ENCODE assay signal across 13 cellular contexts in genomic region chr17:48615212-48615962, GRCh38. TPM values are rescaled to one million over a fixed set of nuclear protein-coding genes. Genes with fewer than 3 reads are reported as not detected.
DNase-seq lines count a peak whose midpoint lies in the region; ATAC-seq, FAIRE-seq and TF ChIP-seq lines count a peak whose summit lies in the region.
"Had no signal": no experiment of that assay in that cellular context is flagged by ENCODE, and none has a peak within 500 bp of the region (broad histone marks: within the 10 kb centered on the region; RNA-seq: fewer than 3 reads in every experiment).

HOXB8 (minus strand) TSS chr17:48615292; CDS start chr17:48614704, 588 bp downstream.

- peaks cover 50% of the 10 kb centered on the region for H3K4me1 Mint-ChIP-seq in activated CD4-positive, alpha-beta T cell treated with anti-CD3 and anti-CD28 coated beads, Interleukin-2, amount 10 ng/mL, durations not matched to agents 24 days and 14 days
- H3K4me1 Mint-ChIP-seq in activated CD4-positive, alpha-beta memory T cell treated with anti-CD3 and anti-CD28 coated beads for 36 hours (ENCODE audit: low read depth): peaks cover 62% of the 10 kb centered on the region
- H3K4me1 Mint-ChIP-seq in stimulated activated naive B cell treated with anti-CD40 and anti-IgM and Interleukin-4, amounts not matched to agents 10 μg/mL and 1 μg/mL and 100 μg/mL, for 72 hours: peaks cover 36 to 79% of the 10 kb centered on the region in 2 donors

- no peaks in the 10 kb centered on the region for H3K36me3 ChIP-seq in keratinocyte (ENCODE audit: control insufficient read depth in 2 of 2, extremely low read depth in 1 of 2, insufficient read depth in 2 of 2, low read length in 2 of 2)
- H3K36me3 ChIP-seq: BLaER1 had no signal

- POLR2A ChIA-PET in activated CD4-positive, alpha-beta memory T cell treated with anti-CD3 and anti-CD28 coated beads for 36 hours (lab: Charles Lee): interaction anchor here (0.5 kb wide), 1 partner anchor 10 kb away, joined by 3 read pairs; no protein-coding TSS in a partner anchor

- no peaks in the 10 kb centered on the region for H3K9me3 ChIP-seq in keratinocyte (ENCODE audit: control insufficient read depth, low read depth, low read length)

- H3K9ac ChIP-seq in keratinocyte (ENCODE audit: control insufficient read depth, extremely low read depth, insufficient read depth, low read length): no peak within 1 kb of the TSS
- H3K9ac ChIP-seq: BLaER1, KMS-11 had no signal

- peak within 1 kb of the TSS; percentile 75 for H3K27ac Mint-ChIP-seq in activated CD4-positive, alpha-beta T cell treated with anti-CD3 and anti-CD28 coated beads, Interleukin-2, amount 10 ng/mL, durations not matched to agents 24 days and 14 days
- peak within 1 kb of the TSS; percentile 42 for H3K27ac Mint-ChIP-seq in activated CD4-positive, alpha-beta memory T cell treated with anti-CD3 and anti-CD28 coated beads for 36 hours
- H3K27ac Mint-ChIP-seq in stimulated activated naive B cell treated with anti-CD40 and anti-IgM and Interleukin-4, amounts not matched to agents 10 μg/mL and 1 μg/mL and 100 μg/mL, for 72 hours: peak within 1 kb of the TSS; percentile 92

- H3K9me3 Mint-ChIP-seq in activated CD4-positive, alpha-beta T cell treated with anti-CD3 and anti-CD28 coated beads, Interleukin-2, amount 10 ng/mL, durations not matched to agents 24 days and 14 days: no peaks in the 10 kb centered on the region
- H3K9me3 Mint-ChIP-seq in activated CD4-positive, alpha-beta memory T cell treated with anti-CD3 and anti-CD28 coated beads for 36 hours: no peaks in the 10 kb centered on the region
- no peaks in the 10 kb centered on the region for H3K9me3 Mint-ChIP-seq in stimulated activated naive B cell treated with anti-CD40 and anti-IgM and Interleukin-4, amounts not matched to agents 10 μg/mL and 1 μg/mL and 100 μg/mL, for 72 hours

- peaks cover 96% of the 10 kb centered on the region for H3K27me3 ChIP-seq in keratinocyte (ENCODE audit: control insufficient read depth, extremely low read depth, insufficient read depth, low read length)

- no peak for ATAC-seq in stimulated activated naive B cell treated with anti-CD40 and anti-IgM and Interleukin-4, amounts not matched to agents 10 μg/mL and 1 μg/mL and 100 μg/mL, for 72 hours (replicated peaks)
- ATAC-seq in GM21786 (IDR thresholded peaks at IDR 0.05; ENCODE audit: unreplicated experiment): no peak

- H3K4me3 Mint-ChIP-seq in activated CD4-positive, alpha-beta T cell treated with anti-CD3 and anti-CD28 coated beads, Interleukin-2, amount 10 ng/mL, durations not matched to agents 24 days and 14 days: peak within 1 kb of the TSS; percentile 55
- H3K4me3 Mint-ChIP-seq in activated CD4-positive, alpha-beta memory T cell treated with anti-CD3 and anti-CD28 coated beads for 36 hours: peak within 1 kb of the TSS; percentile 20
- H3K4me3 Mint-ChIP-seq in stimulated activated naive B cell treated with anti-CD40 and anti-IgM and Interleukin-4, amounts not matched to agents 10 μg/mL and 1 μg/mL and 100 μg/mL, for 72 hours: peak within 1 kb of the TSS; percentile 76 to 78

- TF ChIP-seq CTCF in keratinocyte (optimal IDR thresholded peaks at IDR 0.05 in 1 of 3, IDR thresholded peaks at IDR 0.05 in 1 of 3, conservative IDR thresholded peaks at IDR 0.05 in 1 of 3; ENCODE audit: extremely low read depth in 1 of 3, insufficient read depth in 2 of 3, low read length in 3 of 3): no peak

- intact Hi-C loops in activated CD4-positive, alpha-beta T cell treated with anti-CD3 and anti-CD28 coated beads, Interleukin-2, amount 10 ng/mL, durations not matched to agents 24 days and 14 days (cut with micrococcal nuclease): loop anchor here (2.0 to 10.0 kb wide), 2 partner anchors 137 to 1349 kb away; partner anchors contain the start of gene DLX4
- intact Hi-C loops in activated CD4-positive, alpha-beta memory T cell treated with anti-CD3 and anti-CD28 coated beads for 36 hours (cut with micrococcal nuclease): loop anchor here (5.0 to 10.0 kb wide), 2 partner anchors 107 to 481 kb away; partner anchors contain the start of genes PRAC1 and PRAC2

- dilution Hi-C loops in keratinocyte (cut with MboI; ENCODE audit: extremely low pct_ligation_motif_present, low sequenced_read_pairs): no loop called here

- H3K27me3 Mint-ChIP-seq in activated CD4-positive, alpha-beta T cell treated with anti-CD3 and anti-CD28 coated beads, Interleukin-2, amount 10 ng/mL, durations not matched to agents 24 days and 14 days: peaks cover 85% of the 10 kb centered on the region
- peaks cover 82% of the 10 kb centered on the region for H3K27me3 Mint-ChIP-seq in activated CD4-positive, alpha-beta memory T cell treated with anti-CD3 and anti-CD28 coated beads for 36 hours
- peaks cover 78 to 96% of the 10 kb centered on the region in 2 donors for H3K27me3 Mint-ChIP-seq in stimulated activated naive B cell treated with anti-CD40 and anti-IgM and Interleukin-4, amounts not matched to agents 10 μg/mL and 1 μg/mL and 100 μg/mL, for 72 hours

- FAIRE-seq in keratinocyte (lab: Jason Lieb, UNC): no peak
- FAIRE-seq: urothelium cell line had no signal

- CTCF ChIA-PET in activated CD4-positive, alpha-beta memory T cell treated with anti-CD3 and anti-CD28 coated beads for 36 hours (lab: Charles Lee): interaction anchor here (0.7 to 4.9 kb wide), 11 partner anchors 9 to 955 kb away, joined by 3 to 22 read pairs (median 3); partner anchors contain the start of gene HOXB5

- no peaks in the 10 kb centered on the region for H4K20me1 ChIP-seq in keratinocyte (ENCODE audit: control insufficient read depth, extremely low read depth, insufficient read depth, low read length)

- H3K27ac ChIP-seq in keratinocyte (ENCODE audit: control insufficient read depth, insufficient read depth, low read length): no peak within 1 kb of the TSS
- H3K27ac ChIP-seq: BLaER1, KMS-11 had no signal

- H3K79me2 ChIP-seq in keratinocyte (ENCODE audit: control insufficient read depth, insufficient read depth, low read length): no peaks in the 10 kb centered on the region

- no peak within 1 kb of the TSS for H2AFZ ChIP-seq in keratinocyte (ENCODE audit: control insufficient read depth, low read length)

- H3K4me2 ChIP-seq in keratinocyte (ENCODE audit: control insufficient read depth, extremely low read depth, insufficient read depth, low read depth, low read length): peak within 1 kb of the TSS; percentile 45
- H3K4me2 ChIP-seq: BLaER1 had no signal

- H3K4me3 ChIP-seq in keratinocyte (ENCODE audit: control insufficient read depth in 2 of 3, extremely low read depth in 1 of 3, insufficient read depth in 2 of 3, low read depth in 1 of 3, low read length in 3 of 3): peak within 1 kb of the TSS in 1 of 3 experiments; percentile 18
- H3K4me3 ChIP-seq: BLaER1 had no signal

- peaks cover 8% of the 10 kb centered on the region for H3K4me1 ChIP-seq in keratinocyte (ENCODE audit: control insufficient read depth, extremely low read depth, insufficient read depth, low read length)
- H3K4me1 ChIP-seq: BLaER1 had no signal

- peaks cover 7% of the 10 kb centered on the region for H3K36me3 Mint-ChIP-seq in activated CD4-positive, alpha-beta T cell treated with anti-CD3 and anti-CD28 coated beads, Interleukin-2, amount 10 ng/mL, durations not matched to agents 24 days and 14 days (ENCODE audit: low read depth)
- no peaks in the 10 kb centered on the region for H3K36me3 Mint-ChIP-seq in activated CD4-positive, alpha-beta memory T cell treated with anti-CD3 and anti-CD28 coated beads for 36 hours
- H3K36me3 Mint-ChIP-seq in stimulated activated naive B cell treated with anti-CD40 and anti-IgM and Interleukin-4, amounts not matched to agents 10 μg/mL and 1 μg/mL and 100 μg/mL, for 72 hours: peaks cover 2 to 7% of the 10 kb centered on the region in 2 donors

- no peak for DNase-seq in activated CD4-positive, alpha-beta T cell treated with anti-CD3 and anti-CD28 coated beads, Interleukin-2, amount 10 ng/mL, durations not matched to agents 24 days and 14 days
- no peak for DNase-seq in activated CD4-positive, alpha-beta T cell treated with anti-CD3 and anti-CD28 coated beads, Interleukin-2, amount 50 U/mL, for 4 hours
- no peak for DNase-seq in activated CD4-positive, alpha-beta memory T cell treated with anti-CD3 and anti-CD28 coated beads for 36 hours
- DNase-seq in keratinocyte (ENCODE audit: low read depth, low spot score) (no peak), midbrain (lab: John Stamatoyannopoulos, UW) (no peak), activated gamma-delta T cell treated with Interleukin-2 at 50 U/mL for 16 hours (no peak)
- no peak for DNase-seq in stimulated activated naive B cell treated with anti-CD40 and anti-IgM and Interleukin-4, amounts not matched to agents 10 μg/mL and 1 μg/mL and 100 μg/mL, for 72 hours
- DNase-seq: activated CD4-positive, alpha-beta T cell treated with anti-CD3 and anti-CD28 coated beads for 1 hour; cortex of kidney had no signal

- H3K9me1 ChIP-seq in keratinocyte (ENCODE audit: control insufficient read depth, extremely low read depth, insufficient read depth, low read length): peaks cover 2% of the 10 kb centered on the region

RNA-seq across cellular contexts. Expression of gene HOXB8, which starts in this region (rescaled TPM):
- not detected in 2 replicates for total RNA-seq in activated CD4-positive, alpha-beta T cell treated with anti-CD3 and anti-CD28 coated beads, Interleukin-2, amount 10 ng/mL, durations not matched to agents 24 days and 14 days
- total RNA-seq in activated CD4-positive, alpha-beta memory T cell treated with anti-CD3 and anti-CD28 coated beads for 36 hours: not detected
- not detected in 3 replicates for polyA plus RNA-seq in keratinocyte
- polyA plus RNA-seq in keratinocyte (2011; ENCODE audit: low read depth): not detected
- not detected in 2 replicates for polyA plus RNA-seq in keratinocyte (2011; cell fraction: cytosol; rRNA removed)
- not detected in 2 replicates for polyA plus RNA-seq in keratinocyte (2011; cell fraction: nucleus; rRNA removed)
- not detected in 2 replicates for polyA plus RNA-seq in keratinocyte (2012; ENCODE audit: low replicate concordance)
- not detected in 3 replicates for polyA minus RNA-seq in keratinocyte
- not detected for polyA minus RNA-seq in keratinocyte (2011; cell fraction: cytosol; rRNA and poly(A)+ RNA removed)
- not detected in 2 replicates for polyA minus RNA-seq in keratinocyte (2011; cell fraction: nucleus; rRNA and poly(A)+ RNA removed)

Comparison
In these comparisons a context has a peak if more than half of its experiments do, and no peak if none do; other contexts are left out.
1. H3K27ac Mint-ChIP-seq: peak in every context shown above with its lines; median percentile 92 in stimulated activated naive B cell treated with anti-CD40 and anti-IgM and Interleukin-4, amounts not matched to agents 10 μg/mL and 1 μg/mL and 100 μg/mL, for 72 hours; 75 in activated CD4-positive, alpha-beta T cell treated with anti-CD3 and anti-CD28 coated beads, Interleukin-2, amount 10 ng/mL, durations not matched to agents 24 days and 14 days; 42 in activated CD4-positive, alpha-beta memory T cell treated with anti-CD3 and anti-CD28 coated beads for 36 hours.
2. H3K4me3 Mint-ChIP-seq: peak in every context shown above with its lines; median percentile 77 in stimulated activated naive B cell treated with anti-CD40 and anti-IgM and Interleukin-4, amounts not matched to agents 10 μg/mL and 1 μg/mL and 100 μg/mL, for 72 hours; 55 in activated CD4-positive, alpha-beta T cell treated with anti-CD3 and anti-CD28 coated beads, Interleukin-2, amount 10 ng/mL, durations not matched to agents 24 days and 14 days; 20 in activated CD4-positive, alpha-beta memory T cell treated with anti-CD3 and anti-CD28 coated beads for 36 hours.